In the genomic region with DNA sequence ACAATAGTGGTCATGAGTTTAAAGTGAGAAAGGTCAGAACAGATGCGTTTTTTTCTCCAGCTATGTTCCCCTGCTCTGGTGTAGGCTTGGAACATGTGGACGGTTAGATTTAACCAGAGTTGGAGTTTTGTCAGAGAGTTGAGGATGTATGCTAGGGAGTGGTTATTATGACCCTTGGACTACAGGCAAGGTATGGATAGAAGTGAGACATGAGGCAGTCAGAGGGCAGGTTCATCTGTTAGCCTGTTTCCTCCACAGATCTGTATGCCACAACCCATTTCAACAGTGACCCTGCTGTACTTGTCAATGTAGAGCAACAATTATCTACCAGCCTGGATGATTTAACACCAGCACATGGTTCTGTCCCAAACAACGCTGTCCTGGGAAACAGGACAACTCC, we compare ENCODE assay signal across 31 cellular contexts. TPM values are rescaled to one million over a fixed set of nuclear protein-coding genes. Genes with fewer than 3 reads are reported as not detected.
"Had no signal": no experiment of that assay in that cellular context is flagged by ENCODE, and none has a peak within 500 bp of the region (broad histone marks: within the 10 kb centered on the region; RNA-seq: fewer than 3 reads in every experiment).

No MANE protein-coding gene starts in this region.

- ATAC-seq: activated CD4-positive, CD25-positive, alpha-beta regulatory T cell treated with anti-CD3 and anti-CD28 coated beads, Interleukin-2, amount 50 U/mL, for 24 hours; activated CD8-positive, alpha-beta T cell treated with anti-CD3 and anti-CD28 coated beads for 36 hours; activated naive CD4-positive, alpha-beta T cell treated with anti-CD3 and anti-CD28 coated beads, Interleukin-2, amount 50 U/mL, for 72 hours; esophagus mucosa; foreskin keratinocyte; gastrocnemius medialis; T-helper 17 cell had no signal

- H3K4me1 ChIP-seq: ascending aorta, breast epithelium, foreskin keratinocyte had no signal

- H3K9me3 ChIP-seq: ascending aorta, breast epithelium, gastrocnemius medialis had no signal

- H3K4me3 ChIP-seq: ascending aorta, breast epithelium, cardiac muscle cell, coronary artery, dorsolateral prefrontal cortex, gastrocnemius medialis had no signal

- H3K27me3 ChIP-seq: ascending aorta, breast epithelium, dorsolateral prefrontal cortex, gastrocnemius medialis had no signal

- H3K27ac ChIP-seq: ascending aorta, breast epithelium, cardiac muscle cell, coronary artery, dorsolateral prefrontal cortex, foreskin keratinocyte, gastrocnemius medialis, WERI-Rb-1 had no signal

- H3K36me3 ChIP-seq: ascending aorta, breast epithelium, cardiac muscle cell, gastrocnemius medialis, WERI-Rb-1 had no signal

- DNase-seq: activated B cell treated with CpG ODN at 0.5 μM for 24 hours; activated CD4-positive, alpha-beta T cell treated with anti-CD3 and anti-CD28 coated beads for 48 hours; activated CD4-positive, alpha-beta T cell treated with anti-CD3 and anti-CD28 coated beads, Interleukin-2, amount 50 U/mL, for 1 hour; activated CD4-positive, alpha-beta T cell treated with anti-CD3 and anti-CD28 coated beads, Interleukin-2, amount 50 U/mL, for 48 hours; activated CD8-positive, alpha-beta memory T cell treated with anti-CD3 and anti-CD28 coated beads for 24 hours; activated CD8-positive, alpha-beta T cell treated with anti-CD3 and anti-CD28 coated beads for 36 hours; activated gamma-delta T cell; activated naive CD4-positive, alpha-beta T cell; activated naive CD4-positive, alpha-beta T cell treated with anti-CD3 and anti-CD28 coated beads, Interleukin-2, amount 10 ng/mL, durations not matched to agents 7 days and 5 days; activated naive CD8-positive, alpha-beta T cell treated with anti-CD3 and anti-CD28 coated beads, Interleukin-2, amount 10 ng/mL, durations not matched to agents 7 days and 5 days; activated T-cell treated with anti-CD3 and anti-CD28 coated beads, Interleukin-2, amount 50 U/mL, for 1 hour; activated T-cell treated with anti-CD3 and anti-CD28 coated beads, Interleukin-2, amount 50 U/mL, for 48 hours; central memory CD4-positive, alpha-beta T cell; cerebellar nuclear complex; dorsolateral prefrontal cortex; effector memory CD4-positive, alpha-beta T cell; endodermal cell; foreskin keratinocyte; gastrocnemius medialis; T-helper 1 cell; T-helper 17 cell; T1000; WERI-Rb-1 had no signal

RNA-seq across cellular contexts. Expression of a gene that starts 22.6 kb away (rescaled TPM):
- total RNA-seq: activated B cell treated with CpG ODN at 0.5 μM for 24 hours; activated CD8-positive, alpha-beta T cell treated with anti-CD3 and anti-CD28 coated beads for 36 hours; activated naive CD4-positive, alpha-beta T cell treated with anti-CD3 and anti-CD28 coated beads, Interleukin-2, amount 50 U/mL, for 72 hours; activated naive CD8-positive, alpha-beta T cell treated with anti-CD3 and anti-CD28 coated beads, Interleukin-2, amount 10 ng/mL, durations not matched to agents 7 days and 5 days; epithelial cell of proximal tubule had no signal

RNA-seq across cellular contexts. Expression of a gene that starts 44.1 kb away (rescaled TPM):
- total RNA-seq: ascending aorta, esophagus mucosa, foreskin keratinocyte, gastrocnemius medialis, T-helper 17 cell had no signal
- polyA plus RNA-seq: cardiac muscle cell, foreskin keratinocyte had no signal

RNA-seq across cellular contexts. Expression of a gene that starts 44.1 kb away (rescaled TPM):
- total RNA-seq: activated B cell treated with CpG ODN at 0.5 μM for 24 hours, ascending aorta, esophagus mucosa, foreskin keratinocyte, gastrocnemius medialis, T-helper 17 cell had no signal
- polyA plus RNA-seq: cardiac muscle cell, foreskin keratinocyte had no signal
